19 cellular contexts compared by ENCODE assay signal in genomic region chr1:87210151-87210550, GRCh38.
DNase-seq lines count a peak whose midpoint lies in the region; ATAC-seq and TF ChIP-seq lines count a peak whose summit lies in the region.
"Had no signal": no experiment of that assay in that cellular context is flagged by ENCODE, and none has a peak within 500 bp of the region (broad histone marks: within the 10 kb centered on the region; RNA-seq: fewer than 3 reads in every experiment).

No MANE protein-coding gene starts in this region.

- peak; percentile 2 for DNase-seq in IMR-90
- DNase-seq in dorsolateral prefrontal cortex: no peak
- peak in 1 of 2 donors; percentile 32 for DNase-seq in foreskin keratinocyte
- peak; percentile 52 to 60 for DNase-seq in vagina (ENCODE audit: extremely low spot score in 2 of 2)
- no peak for DNase-seq in activated CD4-positive, alpha-beta T cell treated with anti-CD3 and anti-CD28 coated beads for 36 hours
- no peak for DNase-seq in activated T-cell treated with anti-CD3 and anti-CD28 coated beads, Interleukin-2, amount 50 U/mL, for 1 hour
- DNase-seq: AML-193; Caco-2; Calu3; CD4-positive, alpha-beta T cell; CD8-positive, alpha-beta T cell; DMS79 treated with DMSO at 0.1 percent for 48 hours; GF-D8 had no signal

- no TSS peak for BruUV-seq in IMR-90 (replicated peaks; lab: Mats Ljungman, UMichigan)

- no peak overlapping the region for H3K27ac Mint-ChIP-seq in activated CD4-positive, alpha-beta T cell treated with anti-CD3 and anti-CD28 coated beads for 36 hours
- H3K27ac Mint-ChIP-seq: B cell; CD4-positive, alpha-beta T cell; CD8-positive, alpha-beta T cell had no signal

- CTCF ChIA-PET in IMR-90 (lab: Yijun Ruan, JAX): no interaction called here
- CTCF ChIA-PET in activated CD4-positive, alpha-beta T cell treated with anti-CD3 and anti-CD28 coated beads for 36 hours (lab: Charles Lee): no interaction called here

- no peak overlapping the region for H3K23ac ChIP-seq in IMR-90 (ENCODE audit: low read depth, low read length)

- in situ Hi-C loops in IMR-90 (cut with MboI; ENCODE audit: low sequenced_read_pairs): no loop called here

- no peaks in the 10 kb centered on the region for H4K20me1 ChIP-seq in IMR-90 (ENCODE audit: insufficient read depth, low read length)
- H4K20me1 ChIP-seq: BLaER1 treated with 17β-estradiol and CSF1 and Interleukin-3, amounts not matched to agents 10 nM and 100 nM had no signal

- H4K91ac ChIP-seq in IMR-90 (ENCODE audit: insufficient read depth, low read depth, low read length): no peak overlapping the region

- intact Hi-C loops in IMR-90 (cut with micrococcal nuclease) (no loop called here), dorsolateral prefrontal cortex (cut with DNase I) (no loop called here), vagina (cut with DNase I) (no loop called here)
- intact Hi-C loops in activated CD4-positive, alpha-beta T cell treated with anti-CD3 and anti-CD28 coated beads for 36 hours (cut with DNase I, micrococcal nuclease): no loop called here

- no peak overlapping the region for H3K4ac ChIP-seq in IMR-90 (ENCODE audit: low read depth, low read length)

- H2BK15ac ChIP-seq in IMR-90 (ENCODE audit: low read depth, low read length): no peak overlapping the region

- no peaks in the 10 kb centered on the region for H3K9me1 ChIP-seq in IMR-90 (ENCODE audit: insufficient read depth, low read length)

- H2AFZ ChIP-seq in IMR-90 (replicated peaks; ENCODE audit: low read length, poor library complexity): no peak overlapping the region

- H3K14ac ChIP-seq in IMR-90 (replicated peaks; ENCODE audit: low read depth, low read length): no peak overlapping the region

- no peak overlapping the region for H2AK9ac ChIP-seq in IMR-90 (replicated peaks; ENCODE audit: low read depth, low read length, poor library complexity)

- H3K9me3 ChIP-seq in IMR-90 (ENCODE audit: control insufficient read depth, insufficient read depth, low read length): 0 out of 2 replicates have a peak, but pooled peaks cover 4% of the 10 kb centered on the region
- H3K9me3 ChIP-seq in vagina: no peaks in the 10 kb centered on the region
- H3K9me3 ChIP-seq: A549, Caco-2 had no signal

- H3K79me1 ChIP-seq in IMR-90 (ENCODE audit: low read depth in 1 of 2, low read length in 2 of 2): no peaks in the 10 kb centered on the region

- no peak overlapping the region for H3K18ac ChIP-seq in IMR-90 (ENCODE audit: low read depth, low read length)

- H3K4me1 ChIP-seq in IMR-90 (ENCODE audit: control insufficient read depth, insufficient read depth, low read length) (no peaks in the 10 kb centered on the region), foreskin keratinocyte (no peaks in the 10 kb centered on the region), vagina (no peaks in the 10 kb centered on the region)
- H3K4me1 ChIP-seq: A549, Caco-2 had no signal

- TF ChIP-seq CTCF in IMR-90 (conservative IDR thresholded peaks at IDR 0.05; ENCODE audit: low read depth, low read length): no peak
- no peak for TF ChIP-seq CTCF in dorsolateral prefrontal cortex (IDR thresholded peaks at IDR 0.05 in 54 of 56, conservative IDR thresholded peaks at IDR 0.05 in 2 of 56; ENCODE audit: low read depth in 1 of 56, partially characterized antibody in 56 of 56)
- no peak for TF ChIP-seq CTCF in foreskin keratinocyte (conservative IDR thresholded peaks at IDR 0.05)
- TF ChIP-seq CTCF in vagina (IDR thresholded peaks at IDR 0.05): no peak

- H2BK5ac ChIP-seq in IMR-90 (ENCODE audit: low read depth, low read length, poor library complexity, severe bottlenecking): no peak overlapping the region

- no peaks in the 10 kb centered on the region for H3K27me3 ChIP-seq in IMR-90 (ENCODE audit: control insufficient read depth, insufficient read depth, low read length)
- no peaks in the 10 kb centered on the region for H3K27me3 ChIP-seq in dorsolateral prefrontal cortex
- no peaks in the 10 kb centered on the region for H3K27me3 ChIP-seq in foreskin keratinocyte
- no peaks in the 10 kb centered on the region for H3K27me3 ChIP-seq in vagina
- H3K27me3 ChIP-seq: BLaER1 treated with 17β-estradiol and CSF1 and Interleukin-3, amounts not matched to agents 10 nM and 100 nM had no signal

- POLR2A ChIA-PET in IMR-90 (lab: Charles Lee; ENCODE audit: unreplicated experiment): no interaction called here
- POLR2A ChIA-PET in activated CD4-positive, alpha-beta T cell treated with anti-CD3 and anti-CD28 coated beads for 36 hours (lab: Charles Lee): no interaction called here

- no peak overlapping the region for H3K9ac ChIP-seq in IMR-90 (ENCODE audit: low read depth, low read length)
- H3K9ac ChIP-seq: BLaER1 treated with 17β-estradiol and CSF1 and Interleukin-3, amounts not matched to agents 10 nM and 100 nM had no signal

- no CpG with 5 or more reads among the region's 3 CpGs for WGBS in IMR-90 (ENCODE audit: extremely low coverage in 2 of 2, insufficient read length in 1 of 2), 2 experiments

- no peak overlapping the region for H3K56ac ChIP-seq in IMR-90 (ENCODE audit: extremely low read depth, insufficient read depth, low read length)

- H3K9me3 Mint-ChIP-seq in activated CD4-positive, alpha-beta T cell treated with anti-CD3 and anti-CD28 coated beads for 36 hours (ENCODE audit: low read depth): peaks cover 2% of the 10 kb centered on the region
- H3K9me3 Mint-ChIP-seq: CD4-positive, alpha-beta T cell had no signal

- H2BK20ac ChIP-seq in IMR-90 (ENCODE audit: low read depth, low read length): no peak overlapping the region

- no peaks in the 10 kb centered on the region for H3K4me1 Mint-ChIP-seq in activated CD4-positive, alpha-beta T cell treated with anti-CD3 and anti-CD28 coated beads for 36 hours
- H3K4me1 Mint-ChIP-seq: B cell had no signal

- no peak overlapping the region for H4K5ac ChIP-seq in IMR-90 (ENCODE audit: low read depth, low read length)

- ATAC-seq in IMR-90 (ENCODE audit: low read depth): no peak
- ATAC-seq in foreskin keratinocyte: peak; percentile 42
- ATAC-seq in GM18861 (IDR thresholded peaks at IDR 0.05; ENCODE audit: unreplicated experiment): no peak
- ATAC-seq in activated CD4-positive, alpha-beta T cell treated with anti-CD3 and anti-CD28 coated beads for 36 hours: no peak
- ATAC-seq: A549; CD8-positive, alpha-beta T cell had no signal

- H3K4me2 ChIP-seq in IMR-90 (ENCODE audit: low read depth, low read length): no peak overlapping the region
- H3K4me2 ChIP-seq: A549; BLaER1 treated with 17β-estradiol and CSF1 and Interleukin-3, amounts not matched to agents 10 nM and 100 nM had no signal

- no peak overlapping the region for H2AK5ac ChIP-seq in IMR-90 (ENCODE audit: low read depth, low read length)

- H3K4me3 ChIP-seq in IMR-90 (ENCODE audit: insufficient read depth, low read depth, low read length) (no peak overlapping the region), dorsolateral prefrontal cortex (no peak overlapping the region), vagina (no peak overlapping the region)
- H3K4me3 ChIP-seq: A549; BLaER1 treated with 17β-estradiol and CSF1 and Interleukin-3, amounts not matched to agents 10 nM and 100 nM had no signal

- H3K27ac ChIP-seq in IMR-90 (ENCODE audit: insufficient read depth, low read length) (no peak overlapping the region), dorsolateral prefrontal cortex (peak overlapping the region in 33 of 59 donors; percentile 3 to 79 (median 51)), foreskin keratinocyte (no peak overlapping the region), vagina (no peak overlapping the region)
- H3K27ac ChIP-seq: 22Rv1; A549; BLaER1 treated with 17β-estradiol and CSF1 and Interleukin-3, amounts not matched to agents 10 nM and 100 nM; C4-2B had no signal

- H2BK120ac ChIP-seq in IMR-90 (ENCODE audit: low read depth, low read length): no peak overlapping the region

- H3K4me3 Mint-ChIP-seq in activated CD4-positive, alpha-beta T cell treated with anti-CD3 and anti-CD28 coated beads for 36 hours: no peak overlapping the region
- H3K4me3 Mint-ChIP-seq: B cell; CD4-positive, alpha-beta T cell; CD8-positive, alpha-beta T cell had no signal

- no peak overlapping the region for H4K8ac ChIP-seq in IMR-90 (ENCODE audit: low read depth in 2 of 2, low read length in 2 of 2)

- TF ChIP-seq RAD21 in IMR-90 (IDR thresholded peaks at IDR 0.05; ENCODE audit: low read length): no peak

- no peaks in the 10 kb centered on the region for H3K36me3 Mint-ChIP-seq in activated CD4-positive, alpha-beta T cell treated with anti-CD3 and anti-CD28 coated beads for 36 hours (ENCODE audit: low read depth)
- H3K36me3 Mint-ChIP-seq: CD8-positive, alpha-beta T cell had no signal

- peaks cover 7% of the 10 kb centered on the region for H3K27me3 Mint-ChIP-seq in activated CD4-positive, alpha-beta T cell treated with anti-CD3 and anti-CD28 coated beads for 36 hours

- dilution Hi-C loops in IMR-90 (cut with HindIII; ENCODE audit: low sequenced_read_pairs, unreplicated experiment): no loop called here

- TF ChIP-seq POLR2A in IMR-90 (IDR thresholded peaks at IDR 0.05; ENCODE audit: low read depth, low read length) (no peak), vagina (IDR thresholded peaks at IDR 0.05) (no peak)

- H3K36me3 ChIP-seq in IMR-90 (ENCODE audit: control insufficient read depth, insufficient read depth, low read length): no peaks in the 10 kb centered on the region
- H3K36me3 ChIP-seq in vagina: no peaks in the 10 kb centered on the region
- H3K36me3 ChIP-seq: BLaER1 treated with 17β-estradiol and CSF1 and Interleukin-3, amounts not matched to agents 10 nM and 100 nM had no signal

TF ChIP-seq in IMR-90, 13 proteins besides CTCF, POLR2A, EP300 and RAD21:
- TF ChIP-seq MAFK (IDR thresholded peaks at IDR 0.05; ENCODE audit: low read depth, low read length) (no peak), SMC3 (IDR thresholded peaks at IDR 0.05; ENCODE audit: low read depth, low read length) (no peak), MXI1 (IDR thresholded peaks at IDR 0.05; ENCODE audit: borderline replicate concordance, low read depth, low read length) (no peak), RFX5 (IDR thresholded peaks at IDR 0.05; ENCODE audit: low read depth, low read length) (no peak), BHLHE40 (IDR thresholded peaks at IDR 0.05; ENCODE audit: low read depth, low read length) (no peak)

Comparison
In these comparisons a context has a peak if more than half of its experiments do, and no peak if none do; other contexts are left out.
1. DNase-seq: peak in IMR-90 (single experiment) and vagina (2 of 2); none in dorsolateral prefrontal cortex (0 of 10), activated CD4-positive, alpha-beta T cell treated with anti-CD3 and anti-CD28 coated beads for 36 hours (single experiment) and activated T-cell treated with anti-CD3 and anti-CD28 coated beads, Interleukin-2, amount 50 U/mL, for 1 hour (single experiment).
2. H3K27ac ChIP-seq: peak in dorsolateral prefrontal cortex (33 of 59); none in IMR-90 (single experiment), foreskin keratinocyte (single experiment) and vagina (single experiment).